ENCODE assay signal across 1 cellular context in the genomic region with DNA sequence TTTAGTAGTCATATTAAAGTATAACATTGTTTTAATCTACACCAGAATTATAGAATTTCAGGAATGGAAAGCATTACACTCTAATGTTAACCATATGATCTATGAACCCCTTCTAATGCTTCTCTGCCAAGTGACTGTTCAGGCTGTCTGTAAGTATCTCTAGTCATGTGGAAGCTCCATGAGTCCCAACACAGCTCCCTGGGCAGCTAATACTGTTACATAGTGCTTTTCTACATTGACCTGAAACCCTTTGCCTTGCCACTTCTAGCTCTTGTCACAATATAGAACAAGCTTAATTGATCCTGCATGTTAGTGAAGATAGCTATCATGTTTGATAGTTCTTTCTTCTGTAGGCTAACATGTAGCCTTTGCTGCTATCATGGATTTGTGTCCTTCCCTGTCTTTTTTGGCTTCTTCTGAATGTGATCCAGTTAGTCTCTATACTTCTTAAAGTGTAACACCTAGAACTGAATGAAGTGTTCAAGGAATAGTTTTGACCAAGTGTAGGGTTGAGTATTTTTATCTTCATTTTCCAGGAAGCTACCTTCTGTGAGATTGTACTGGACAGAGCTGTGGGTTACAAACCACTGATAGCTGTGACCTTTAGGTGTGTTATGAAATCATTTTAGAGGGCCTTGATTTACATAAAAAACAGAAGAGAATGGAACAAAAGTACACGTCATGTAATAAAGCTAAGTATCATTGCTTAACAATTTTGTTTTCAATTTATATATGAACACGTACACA.
TF ChIP-seq lines count a peak whose summit lies in the region.

No MANE protein-coding gene starts in this region.

TF ChIP-seq in HepG2, 621 proteins besides CTCF, POLR2A, EP300 and RAD21:
- 0 out of 2 replicates have a peak, but pooled peaks have one; percentile 9 for TF ChIP-seq NCOA2 (CRISPR knock-in tag; IDR thresholded peaks at IDR 0.05)
- TF ChIP-seq, protein P1, sequence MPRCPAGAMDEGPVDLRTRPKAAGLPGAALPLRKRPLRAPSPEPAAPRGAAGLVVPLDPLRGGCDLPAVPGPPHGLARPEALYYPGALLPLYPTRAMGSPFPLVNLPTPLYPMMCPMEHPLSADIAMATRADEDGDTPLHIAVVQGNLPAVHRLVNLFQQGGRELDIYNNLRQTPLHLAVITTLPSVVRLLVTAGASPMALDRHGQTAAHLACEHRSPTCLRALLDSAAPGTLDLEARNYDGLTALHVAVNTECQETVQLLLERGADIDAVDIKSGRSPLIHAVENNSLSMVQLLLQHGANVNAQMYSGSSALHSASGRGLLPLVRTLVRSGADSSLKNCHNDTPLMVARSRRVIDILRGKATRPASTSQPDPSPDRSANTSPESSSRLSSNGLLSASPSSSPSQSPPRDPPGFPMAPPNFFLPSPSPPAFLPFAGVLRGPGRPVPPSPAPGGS (CRISPR knock-in tag; IDR thresholded peaks at IDR 0.05), result no peak
